Comparison of ENCODE assay signal across 10 cellular contexts in the genomic region with DNA sequence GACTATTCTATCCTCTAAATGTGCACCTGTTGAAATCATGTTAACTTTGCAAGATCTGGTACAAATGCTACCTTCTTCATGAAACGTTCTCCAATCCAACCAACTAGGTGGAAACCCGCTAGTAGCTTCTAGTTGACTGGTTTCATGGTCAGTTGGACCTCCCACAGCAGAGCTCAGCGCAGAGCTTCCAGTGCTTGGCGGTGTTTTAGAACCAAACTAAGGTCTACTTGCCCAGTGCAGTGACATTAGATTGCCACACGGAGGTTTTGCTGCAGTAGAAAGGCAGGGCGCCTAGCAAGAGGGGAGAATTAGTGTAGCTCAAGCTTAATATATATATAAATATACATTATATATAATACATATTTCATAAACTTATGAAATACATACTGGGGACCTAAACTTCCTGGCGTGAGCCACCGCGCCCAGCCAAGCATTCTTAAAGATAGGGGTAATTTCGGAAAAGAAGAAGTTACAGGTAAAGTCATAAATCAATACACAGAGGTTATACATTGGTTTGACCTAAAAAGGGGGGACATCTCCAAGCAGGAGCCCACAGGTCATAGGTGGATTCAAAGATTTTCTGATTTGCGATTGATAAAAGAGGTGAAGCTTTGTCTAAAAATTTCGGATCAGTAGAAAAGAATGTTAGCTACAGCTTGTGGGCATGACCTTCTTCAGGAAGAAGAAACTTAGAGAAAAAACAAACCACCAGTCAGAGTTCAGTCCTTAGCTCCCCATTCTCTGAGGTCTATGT. TPM values are rescaled to one million over a fixed set of nuclear protein-coding genes. Genes with fewer than 3 reads are reported as not detected.
DNase-seq lines count a peak whose midpoint lies in the region; ATAC-seq, FAIRE-seq and TF ChIP-seq lines count a peak whose summit lies in the region.
"Had no signal": no experiment of that assay in that cellular context is flagged by ENCODE, and none has a peak within 500 bp of the region (broad histone marks: within the 10 kb centered on the region; RNA-seq: fewer than 3 reads in every experiment).

No MANE protein-coding gene starts in this region.

- peaks cover 39% of the 10 kb centered on the region for H3K4me1 ChIP-seq in OCI-LY1 (ENCODE audit: insufficient read depth, low read length, severe bottlenecking)
- H3K4me1 ChIP-seq in spleen, result peaks cover 12 to 36% (median 25%) of the 10 kb centered on the region in 6 donors

- H3K9ac ChIP-seq in OCI-LY1 (ENCODE audit: low read length), result peak overlapping the region; percentile 95

- intact Hi-C loops in dendritic cell treated with granulocyte-macrophage colony-stimulating factor and Interleukin-4, amounts not matched to agents 40 ng/mL and 50 ng/mL, for 4 days (cut with micrococcal nuclease), result no loop called here
- intact Hi-C loops in spleen (cut with DNase I; ENCODE audit: low total_unique reads), result no loop called here

- peaks cover 23% of the 10 kb centered on the region for H3K36me3 Mint-ChIP-seq in dendritic cell treated with granulocyte-macrophage colony-stimulating factor and Interleukin-4, amounts not matched to agents 40 ng/mL and 50 ng/mL, for 4 days (ENCODE audit: low read depth)

- H3K9me3 ChIP-seq in OCI-LY1 (ENCODE audit: low read length) (no peaks in the 10 kb centered on the region), spleen (no peaks in the 10 kb centered on the region)

- H3K27ac ChIP-seq in OCI-LY1 (ENCODE audit: low read depth, low read length, poor library complexity, severe bottlenecking) (peak overlapping the region; percentile 87), spleen (peak overlapping the region in 6 of 8 donors; percentile 94 to 99 (median 96))

- no peaks in the 10 kb centered on the region for H3K9me3 Mint-ChIP-seq in dendritic cell treated with granulocyte-macrophage colony-stimulating factor and Interleukin-4, amounts not matched to agents 40 ng/mL and 50 ng/mL, for 4 days

- WGBS in spleen, 5 donors, result 85 to 92% (median 89%) methylated on average over 12 of the region's 12 CpGs

- peak overlapping the region; percentile 96 for H3K27ac Mint-ChIP-seq in dendritic cell treated with granulocyte-macrophage colony-stimulating factor and Interleukin-4, amounts not matched to agents 40 ng/mL and 50 ng/mL, for 4 days

- H3K27me3 Mint-ChIP-seq in dendritic cell treated with granulocyte-macrophage colony-stimulating factor and Interleukin-4, amounts not matched to agents 40 ng/mL and 50 ng/mL, for 4 days, result no peaks in the 10 kb centered on the region

- peak overlapping the region; percentile 79 for H3K4me2 ChIP-seq in OCI-LY1 (ENCODE audit: low read length)

- H3K4me3 ChIP-seq in OCI-LY1 (ENCODE audit: low read depth, low read length, poor library complexity, severe bottlenecking) (peak overlapping the region; percentile 90), spleen (no peak overlapping the region)

- no peaks in the 10 kb centered on the region for H3F3A ChIP-seq in OCI-LY1 (ENCODE audit: insufficient read depth, low read length)

- H3K4me3 Mint-ChIP-seq in dendritic cell treated with granulocyte-macrophage colony-stimulating factor and Interleukin-4, amounts not matched to agents 40 ng/mL and 50 ng/mL, for 4 days, result no peak overlapping the region

- H3K27me3 ChIP-seq in OCI-LY1 (ENCODE audit: insufficient read depth, low read length) (no peaks in the 10 kb centered on the region), spleen (replicated peaks in 1 of 7) (no peaks in the 10 kb centered on the region)

- FAIRE-seq in urothelium cell line (lab: Jason Lieb, UNC), result no peak

- peak overlapping the region; percentile 7; the same call in 1 of the 2 replicates for H2AFZ ChIP-seq in OCI-LY1 (ENCODE audit: low read length)

- H4K20me1 ChIP-seq in OCI-LY1 (ENCODE audit: insufficient read depth, low read length), result no peaks in the 10 kb centered on the region

- no peak for TF ChIP-seq POLR2A in spleen (IDR thresholded peaks at IDR 0.05)

- peak; percentile 11 for DNase-seq in activated naive CD4-positive, alpha-beta T cell treated with Interleukin-2 at 50 U/mL for 16 hours
- DNase-seq in activated naive CD4-positive, alpha-beta T cell (lab: John Stamatoyannopoulos, UW), result no peak
- no peak for DNase-seq in spleen
- DNase-seq in urothelium cell line (ENCODE audit: low spot score), result no peak
- no peak for DNase-seq in NCI-H526 (lab: John Stamatoyannopoulos, UW)
- DNase-seq: KBM-7, left cardiac atrium had no signal

- H3K4me1 Mint-ChIP-seq in dendritic cell treated with granulocyte-macrophage colony-stimulating factor and Interleukin-4, amounts not matched to agents 40 ng/mL and 50 ng/mL, for 4 days (ENCODE audit: low read depth), result peaks cover 43% of the 10 kb centered on the region

- no peaks in the 10 kb centered on the region for H3K9me2 ChIP-seq in OCI-LY1 (ENCODE audit: low read depth, low read length)

- TF ChIP-seq CTCF in OCI-LY1 (IDR thresholded peaks at IDR 0.05; ENCODE audit: low read length) (peak; percentile 25; the same call in 1 of the 2 replicates), spleen (IDR thresholded peaks at IDR 0.05 in 8 of 11, conservative IDR thresholded peaks at IDR 0.05 in 3 of 11) (no peak)

- ATAC-seq in GM19452 (IDR thresholded peaks at IDR 0.05; ENCODE audit: unreplicated experiment), result no peak
- ATAC-seq: left cardiac atrium had no signal

- H3K79me2 ChIP-seq in OCI-LY1 (ENCODE audit: insufficient read depth, low read length), result peaks cover 25% of the 10 kb centered on the region

- no peaks in the 10 kb centered on the region for H3K36me3 ChIP-seq in OCI-LY1 (ENCODE audit: insufficient read depth, low read length)
- H3K36me3 ChIP-seq in spleen, result no peaks in the 10 kb centered on the region

RNA-seq across cellular contexts. Expression of gene OXSR1, which starts 2.0 kb away (rescaled TPM):
- total RNA-seq in spleen, result 10 to 100 TPM; 28.6 to 45.0 (median 33.4) TPM
- 10 to 100 TPM in 1 of 3 donors, 1 to 10 TPM in 2; 9.3 to 12.4 (median 9.7) TPM for polyA plus RNA-seq in spleen

RNA-seq across cellular contexts. Expression of gene MYD88, which starts 24.8 kb away (rescaled TPM):
- total RNA-seq in spleen, result 100 to 1,000 TPM in 2 of 7 donors, 10 to 100 TPM in 5; 69.8 to 146 (median 90.9) TPM
- 10 to 100 TPM; 38.8 to 53.3 (median 41.1) TPM for polyA plus RNA-seq in spleen

RNA-seq across cellular contexts. Expression of gene ACAA1, which starts 26.4 kb away (rescaled TPM):
- total RNA-seq in spleen, result 100 to 1,000 TPM in 2 of 7 donors, 10 to 100 TPM in 5; 77.5 to 120 (median 88.0) TPM
- 10 to 100 TPM; 68.4 to 79.3 (median 73.9) TPM for polyA plus RNA-seq in spleen
